ENCODE assay signal across 12 cellular contexts in the genomic region with DNA sequence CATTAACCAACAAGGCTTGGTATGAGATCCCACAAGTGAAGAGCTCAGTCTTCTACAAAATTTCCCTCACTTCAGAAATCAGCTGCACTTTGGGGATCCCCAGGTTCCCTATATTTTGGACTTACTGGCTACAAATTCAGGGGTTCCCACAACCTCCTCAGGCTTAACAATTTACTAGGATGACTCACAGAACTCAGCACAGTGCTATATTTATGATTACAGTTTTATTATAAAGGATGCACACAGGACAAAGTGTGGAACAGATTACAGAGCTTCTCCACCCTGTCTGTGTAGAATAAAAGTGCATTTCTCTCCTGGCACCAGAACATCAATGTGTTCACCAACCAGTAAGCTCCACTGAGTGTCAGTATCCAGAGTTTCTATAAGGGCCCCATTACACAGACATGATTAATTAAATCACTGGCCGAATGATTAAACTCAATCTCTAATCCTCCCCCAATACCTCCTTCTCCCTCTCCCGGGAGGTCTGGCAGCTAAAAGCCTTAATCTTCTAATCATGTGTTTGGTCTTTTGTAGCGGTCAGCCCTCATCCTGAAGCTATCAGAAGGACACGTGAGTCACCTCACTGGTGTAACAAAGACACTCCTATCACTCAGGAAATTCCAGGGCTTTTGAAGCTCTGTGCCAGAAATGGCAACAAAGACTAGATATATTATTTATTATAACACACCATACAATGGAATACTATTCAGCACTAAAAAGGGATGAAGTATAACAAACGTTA.
DNase-seq lines count a peak whose midpoint lies in the region; ATAC-seq, FAIRE-seq and TF ChIP-seq lines count a peak whose summit lies in the region.
"Had no signal": no experiment of that assay in that cellular context is flagged by ENCODE, and none has a peak within 500 bp of the region (broad histone marks: within the 10 kb centered on the region; RNA-seq: fewer than 3 reads in every experiment).

No MANE protein-coding gene starts in this region.

- H2BK120ac ChIP-seq in mesendoderm (ENCODE audit: low read depth, low read length), result no peak overlapping the region

- peak; percentile 51 for FAIRE-seq in D721Med (lab: Jason Lieb, UNC)

- H3K36me3 ChIP-seq in mesendoderm (ENCODE audit: control insufficient read depth, insufficient read depth, low read length), result no peaks in the 10 kb centered on the region

- H3K4me1 Mint-ChIP-seq in T-cell, result peaks cover 7 to 11% (median 9%) of the 10 kb centered on the region in 3 donors

- no peak overlapping the region for H3K4me2 ChIP-seq in mesendoderm (ENCODE audit: low read length)

- peaks cover 9% of the 10 kb centered on the region for H3K79me1 ChIP-seq in mesendoderm (ENCODE audit: low read length)

- no peak overlapping the region for H3K4ac ChIP-seq in mesendoderm (ENCODE audit: low read depth, low read length)

- POLR2A ChIA-PET in T-cell (lab: Charles Lee), result no interaction called here

- CTCF ChIA-PET in T-cell (lab: Charles Lee), result no interaction called here

- no peak overlapping the region for H2BK5ac ChIP-seq in mesendoderm (ENCODE audit: low read length)

- no peak for DNase-seq in D721Med (ENCODE audit: insufficient read length, low spot score)
- peak; percentile 77 for DNase-seq in NCI-H82 (lab: John Stamatoyannopoulos, UW)
- DNase-seq in dermis blood vessel endothelial cell, result peak; percentile 88
- peak; percentile 35 for DNase-seq in mesendoderm
- DNase-seq in cerebellar cortex (ENCODE audit: low spot score), result no peak
- no peak for DNase-seq in T-cell
- DNase-seq in DMS79 (lab: John Stamatoyannopoulos, UW), result no peak
- DNase-seq: activated effector memory CD4-positive, alpha-beta T cell treated with Interleukin-2 at 50 U/mL for 16 hours; effector CD8-positive, alpha-beta T cell; MG63; NCI-H2107 had no signal

- no peaks in the 10 kb centered on the region for H3K79me2 ChIP-seq in mesendoderm (ENCODE audit: control insufficient read depth, insufficient read depth, low read length)

- H3K23ac ChIP-seq in mesendoderm (ENCODE audit: low read length), result no peak overlapping the region

- TF ChIP-seq CTCF in D721Med (IDR thresholded peaks at IDR 0.05; ENCODE audit: insufficient read depth, missing control alignments), result no peak

- H3K27me3 Mint-ChIP-seq in T-cell, result no peaks in the 10 kb centered on the region

- H3K18ac ChIP-seq in mesendoderm (ENCODE audit: low read length), result no peak overlapping the region

- no CpG with 5 or more reads among the region's 5 CpGs for WGBS in mesendoderm (ENCODE audit: extremely low coverage, insufficient coverage, low lambda C conversion rate)

- H4K8ac ChIP-seq in mesendoderm (ENCODE audit: low read depth, low read length), result no peak overlapping the region

- H3K27ac ChIP-seq in mesendoderm (ENCODE audit: low read depth, low read length), result no peak overlapping the region

- H3K27ac Mint-ChIP-seq in T-cell, result no peak overlapping the region

- no peak overlapping the region for H4K5ac ChIP-seq in mesendoderm (ENCODE audit: low read length)

- H3K4me3 ChIP-seq in mesendoderm (ENCODE audit: low read length), result no peak overlapping the region
- H3K4me3 ChIP-seq: MG63 had no signal

- H3K4me3 Mint-ChIP-seq in T-cell, result no peak overlapping the region

- H3K9ac ChIP-seq in mesendoderm (ENCODE audit: low read length), result no peak overlapping the region

- H3K27me3 ChIP-seq in mesendoderm (ENCODE audit: insufficient read depth, low read length, poor library complexity), result no peaks in the 10 kb centered on the region
- H3K27me3 ChIP-seq: MG63 had no signal

- H3K36me3 Mint-ChIP-seq in T-cell, result peaks cover 25% of the 10 kb centered on the region

- H2BK15ac ChIP-seq in mesendoderm (replicated peaks; ENCODE audit: low read depth), result no peak overlapping the region

- no peaks in the 10 kb centered on the region for H3K4me1 ChIP-seq in mesendoderm (ENCODE audit: control insufficient read depth, low read depth, low read length)

- no peaks in the 10 kb centered on the region for H3K9me3 Mint-ChIP-seq in T-cell

- no peak overlapping the region for H2AK5ac ChIP-seq in mesendoderm (ENCODE audit: low read length)

- no peak overlapping the region for H3K56ac ChIP-seq in mesendoderm (ENCODE audit: low read length)

- no peak for ATAC-seq in T-cell (replicated peaks in 1 of 4)
- ATAC-seq in GM18870 (IDR thresholded peaks at IDR 0.05; ENCODE audit: unreplicated experiment), result no peak

Comparison
In these comparisons a context has a peak if more than half of its experiments do, and no peak if none do; other contexts are left out.
1. DNase-seq: peak in NCI-H82 (single experiment), dermis blood vessel endothelial cell (single experiment) and mesendoderm (single experiment); none in D721Med (single experiment), cerebellar cortex (single experiment), T-cell (0 of 34) and DMS79 (single experiment).